ENCODE assay signal across 1 cellular context in the genomic region with DNA sequence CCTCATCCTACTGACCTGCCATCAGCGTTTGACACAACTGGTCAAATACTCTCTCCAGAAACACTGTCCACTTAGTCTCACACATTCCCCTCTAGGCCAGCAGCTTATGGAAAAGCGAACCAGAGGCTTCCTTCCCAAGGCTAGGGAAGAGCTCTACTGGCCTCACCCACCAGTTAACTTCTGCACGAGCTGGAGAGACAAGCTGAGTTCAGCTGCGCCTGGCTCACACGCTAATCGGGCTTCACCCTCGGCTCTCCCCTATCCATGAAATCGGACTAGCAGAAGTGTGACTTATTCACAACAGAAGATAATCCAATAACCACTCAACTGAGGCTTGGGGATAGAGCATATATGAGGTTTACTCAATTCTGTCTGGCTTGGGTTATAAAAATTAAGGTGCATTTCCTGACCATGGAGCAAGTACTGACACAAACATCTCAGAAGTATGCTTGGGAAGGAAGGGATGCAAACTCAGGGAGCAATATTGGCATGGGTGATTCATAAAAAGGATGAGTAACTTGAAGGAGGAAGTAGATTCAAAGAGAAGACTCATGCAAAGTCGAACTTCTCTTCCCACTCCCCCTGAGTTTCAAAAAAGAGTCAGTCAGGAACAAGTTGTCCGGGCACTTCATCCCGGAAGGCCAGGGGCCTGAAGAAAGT.
A peak's percentile ranks its signal among the peaks of the same experiment; 100 is the strongest.
TF ChIP-seq lines count a peak whose summit lies in the region.

No MANE protein-coding gene starts in this region.

TF ChIP-seq in SK-N-SH, 30 proteins besides CTCF, POLR2A, EP300 and RAD21 (continued from another document):
- TF ChIP-seq TCF12 (IDR thresholded peaks at IDR 0.05) (peak; percentile 33), EZH2phosphoT487 (IDR thresholded peaks at IDR 0.05; ENCODE audit: borderline replicate concordance, low read depth) (no peak), SIN3A (IDR thresholded peaks at IDR 0.05; ENCODE audit: borderline replicate concordance, low read depth, low read length) (no peak)
